In the genomic region with DNA sequence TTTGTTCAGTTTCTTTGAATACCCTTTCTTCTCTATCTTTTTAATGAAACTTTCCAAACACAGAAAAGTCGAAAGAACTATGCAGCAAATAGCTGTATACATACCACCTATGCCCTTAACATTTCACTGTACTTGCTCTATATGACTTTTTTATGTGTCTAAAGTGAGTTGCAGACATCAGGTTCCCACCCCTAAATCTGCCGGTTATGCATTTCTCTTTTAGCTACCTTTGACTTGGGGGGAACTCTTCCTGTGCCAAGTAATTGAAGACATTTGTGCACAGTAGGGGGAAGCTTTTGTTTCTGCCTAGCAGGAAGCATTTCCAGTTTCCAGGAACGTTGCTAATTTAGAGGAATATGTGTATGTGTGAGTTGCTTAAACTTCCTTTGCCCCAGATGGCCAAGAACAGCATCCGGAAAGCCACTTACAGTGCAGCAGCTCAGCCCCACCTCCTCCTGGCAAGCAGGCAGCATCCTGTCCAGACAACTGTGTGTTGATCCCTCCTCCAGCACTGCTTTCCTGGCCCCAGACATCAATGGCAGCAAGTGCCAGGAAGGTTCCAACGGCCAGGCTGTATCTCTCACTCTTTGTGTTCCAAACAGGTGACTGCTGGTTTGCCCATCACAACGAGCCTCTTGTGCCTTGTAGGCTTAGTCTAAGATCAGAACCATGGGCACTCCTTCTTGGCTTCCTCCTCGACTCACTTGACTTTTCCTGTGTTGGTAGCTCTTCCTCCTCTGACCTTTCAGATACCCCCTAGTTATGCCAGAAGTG, we compare ENCODE assay signal across 8 cellular contexts. TPM values are rescaled to one million over a fixed set of nuclear protein-coding genes. Genes with fewer than 3 reads are reported as not detected.
DNase-seq lines count a peak whose midpoint lies in the region; ATAC-seq and TF ChIP-seq lines count a peak whose summit lies in the region.

No MANE protein-coding gene starts in this region.

- CTCF ChIA-PET in CD4-positive, alpha-beta memory T cell (lab: Charles Lee; ENCODE audit: partially characterized antibody), result interaction anchor here (0.8 to 2.7 kb wide), 5 partner anchors 13 to 59 kb away, joined by 3 to 21 read pairs (median 5); a partner anchor contains a TSS

- H3K9me3 ChIP-seq in CD4-positive, alpha-beta memory T cell (ENCODE audit: control insufficient read depth in 1 of 2, low read length in 2 of 2), result no peaks in the 10 kb centered on the region
- H3K9me3 ChIP-seq in neuron (ENCODE audit: low read length), result peaks cover 3% of the 10 kb centered on the region

- intact Hi-C loops in CD4-positive, alpha-beta memory T cell (cut with micrococcal nuclease), result no loop called here

- POLR2A ChIA-PET in CD4-positive, alpha-beta memory T cell (lab: Charles Lee; ENCODE audit: partially characterized antibody), result interaction anchor here (0.9 to 3.2 kb wide), 5 partner anchors 11 to 29 kb away, joined by 3 to 26 read pairs (median 13); a partner anchor contains a TSS

- H3K27ac ChIP-seq in CD4-positive, alpha-beta memory T cell (ENCODE audit: low read depth, low read length), result no peak overlapping the region

- peaks cover 0 to 2% of the 10 kb centered on the region in 2 donors for H3K27me3 Mint-ChIP-seq in CD4-positive, alpha-beta memory T cell

- no peak overlapping the region for H3K4me3 ChIP-seq in CD4-positive, alpha-beta memory T cell (ENCODE audit: low read length in 2 of 2)
- H3K4me3 ChIP-seq in epithelial cell of esophagus (ENCODE audit: low read length) (no peak overlapping the region), neuron (ENCODE audit: low read length) (no peak overlapping the region)

- peak overlapping the region; percentile 7 to 66 (median 50) for H3K4me3 Mint-ChIP-seq in CD4-positive, alpha-beta memory T cell

- peak in 1 of 5 donors; percentile 15 for DNase-seq in CD4-positive, alpha-beta memory T cell
- peak; percentile 23 for DNase-seq in epithelial cell of esophagus (ENCODE audit: low read depth)
- no peak for DNase-seq in stimulated activated CD4-positive, alpha-beta T cell treated with anti-CD3 and anti-CD28 coated beads, Interleukin-12 subunit alpha, Interleukin-12 subunit beta, amount 100 ng/mL, for 4 hours

- ATAC-seq in HG02938 (IDR thresholded peaks at IDR 0.05; ENCODE audit: unreplicated experiment) (no peak), HG02981 (IDR thresholded peaks at IDR 0.05; ENCODE audit: unreplicated experiment) (no peak), GM18858 (IDR thresholded peaks at IDR 0.05; ENCODE audit: unreplicated experiment) (no peak)

- H2AFZ ChIP-seq in neuron (ENCODE audit: low read depth, low read length), result peak overlapping the region; percentile 64

- no peaks in the 10 kb centered on the region for H3K27me3 ChIP-seq in CD4-positive, alpha-beta memory T cell (ENCODE audit: insufficient read depth, low read length)
- peaks cover 2% of the 10 kb centered on the region for H3K27me3 ChIP-seq in neuron (ENCODE audit: insufficient read depth, low read length)

- no peak for TF ChIP-seq CTCF in epithelial cell of esophagus (IDR thresholded peaks at IDR 0.05; ENCODE audit: insufficient read depth, low read depth, low read length, missing control alignments)

- peaks cover 10% of the 10 kb centered on the region for H3K4me1 ChIP-seq in CD4-positive, alpha-beta memory T cell (ENCODE audit: insufficient read depth, low read length)
- H3K4me1 ChIP-seq in neuron (ENCODE audit: insufficient read depth, low read length), result no peaks in the 10 kb centered on the region

- H3K4me1 Mint-ChIP-seq in CD4-positive, alpha-beta memory T cell, result peaks cover 12 to 19% (median 13%) of the 10 kb centered on the region in 4 donors

- H3K36me3 ChIP-seq in CD4-positive, alpha-beta memory T cell (ENCODE audit: insufficient read depth, low read length), result no peaks in the 10 kb centered on the region
- H3K36me3 ChIP-seq in neuron (ENCODE audit: insufficient read depth, low read length), result no peaks in the 10 kb centered on the region

- no peaks in the 10 kb centered on the region for H3K9me3 Mint-ChIP-seq in CD4-positive, alpha-beta memory T cell

- H3K36me3 Mint-ChIP-seq in CD4-positive, alpha-beta memory T cell, result no peaks in the 10 kb centered on the region

- H3K27ac Mint-ChIP-seq in CD4-positive, alpha-beta memory T cell, result peak overlapping the region in 6 of 7 donors; percentile 19 to 83 (median 60)

TF ChIP-seq in PFSK-1, 5 proteins besides CTCF, POLR2A, EP300 and RAD21:
- peak; percentile 97 for TF ChIP-seq FOXP2 (optimal IDR thresholded peaks at IDR 0.05; ENCODE audit: borderline replicate concordance, extremely low read depth, extremely low read length, insufficient read depth)
- TF ChIP-seq, protein P1, sequence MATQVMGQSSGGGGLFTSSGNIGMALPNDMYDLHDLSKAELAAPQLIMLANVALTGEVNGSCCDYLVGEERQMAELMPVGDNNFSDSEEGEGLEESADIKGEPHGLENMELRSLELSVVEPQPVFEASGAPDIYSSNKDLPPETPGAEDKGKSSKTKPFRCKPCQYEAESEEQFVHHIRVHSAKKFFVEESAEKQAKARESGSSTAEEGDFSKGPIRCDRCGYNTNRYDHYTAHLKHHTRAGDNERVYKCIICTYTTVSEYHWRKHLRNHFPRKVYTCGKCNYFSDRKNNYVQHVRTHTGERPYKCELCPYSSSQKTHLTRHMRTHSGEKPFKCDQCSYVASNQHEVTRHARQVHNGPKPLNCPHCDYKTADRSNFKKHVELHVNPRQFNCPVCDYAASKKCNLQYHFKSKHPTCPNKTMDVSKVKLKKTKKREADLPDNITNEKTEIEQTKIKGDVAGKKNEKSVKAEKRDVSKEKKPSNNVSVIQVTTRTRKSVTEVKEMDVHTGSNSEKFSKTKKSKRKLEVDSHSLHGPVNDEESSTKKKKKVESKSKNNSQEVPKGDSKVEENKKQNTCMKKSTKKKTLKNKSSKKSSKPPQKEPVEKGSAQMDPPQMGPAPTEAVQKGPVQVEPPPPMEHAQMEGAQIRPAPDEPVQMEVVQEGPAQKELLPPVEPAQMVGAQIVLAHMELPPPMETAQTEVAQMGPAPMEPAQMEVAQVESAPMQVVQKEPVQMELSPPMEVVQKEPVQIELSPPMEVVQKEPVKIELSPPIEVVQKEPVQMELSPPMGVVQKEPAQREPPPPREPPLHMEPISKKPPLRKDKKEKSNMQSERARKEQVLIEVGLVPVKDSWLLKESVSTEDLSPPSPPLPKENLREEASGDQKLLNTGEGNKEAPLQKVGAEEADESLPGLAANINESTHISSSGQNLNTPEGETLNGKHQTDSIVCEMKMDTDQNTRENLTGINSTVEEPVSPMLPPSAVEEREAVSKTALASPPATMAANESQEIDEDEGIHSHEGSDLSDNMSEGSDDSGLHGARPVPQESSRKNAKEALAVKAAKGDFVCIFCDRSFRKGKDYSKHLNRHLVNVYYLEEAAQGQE (IDR thresholded peaks at IDR 0.05; ENCODE audit: insufficient read depth in 1 of 2, low read depth in 2 of 2, low read length in 2 of 2), result peak in 1 of 2 experiments; percentile 64; a peak in 1 of 4 replicates
- 0 out of 2 replicates have a peak, but pooled peaks have one; percentile 30 for TF ChIP-seq SIN3A (IDR thresholded peaks at IDR 0.05; ENCODE audit: borderline replicate concordance, insufficient read depth, low read length)
- no peak for TF ChIP-seq POLR2AphosphoS5 (IDR thresholded peaks at IDR 0.05; ENCODE audit: low read depth, low read length)

RNA-seq across cellular contexts. Expression of a gene that starts 14.7 kb away (rescaled TPM):
- 100 to 1,000 TPM; 205 to 221 TPM for total RNA-seq in CD4-positive, alpha-beta memory T cell
- 10 to 100 TPM; 16.3 to 55.4 TPM for polyA plus RNA-seq in CD4-positive, alpha-beta memory T cell
- polyA plus RNA-seq in PFSK-1 (2012; ENCODE audit: insufficient read length, low read depth), result 117 TPM

RNA-seq across cellular contexts. Expression of a gene that starts 21.4 kb away (rescaled TPM):
- 10 to 100 TPM; 33.9 to 34.7 TPM for total RNA-seq in CD4-positive, alpha-beta memory T cell
- polyA plus RNA-seq in CD4-positive, alpha-beta memory T cell, result 10 to 100 TPM; 10.1 to 23.9 TPM
- polyA plus RNA-seq in PFSK-1 (2012; ENCODE audit: insufficient read length, low read depth), result 0.40 TPM

RNA-seq across cellular contexts. Expression of a gene that starts 44.8 kb away (rescaled TPM):
- 1 to 10 TPM; 1.4 to 1.5 TPM for total RNA-seq in CD4-positive, alpha-beta memory T cell
- under 1 TPM in 1 of 2 donors, not detected in 1; 0.64 TPM for polyA plus RNA-seq in CD4-positive, alpha-beta memory T cell
- not detected for polyA plus RNA-seq in PFSK-1 (2012; ENCODE audit: insufficient read length, low read depth)

RNA-seq across cellular contexts. Expression of a gene that starts 56.1 kb away (rescaled TPM):
- under 1 TPM in 1 of 2 experiments, not detected in 1; 0.15 TPM for total RNA-seq in CD4-positive, alpha-beta memory T cell
- polyA plus RNA-seq in CD4-positive, alpha-beta memory T cell, result under 1 TPM in 1 of 2 donors, not detected in 1; 0.57 TPM
- polyA plus RNA-seq in PFSK-1 (2012; ENCODE audit: insufficient read length, low read depth), result not detected

RNA-seq across cellular contexts. Expression of a gene that starts 58.7 kb away (rescaled TPM):
- 1 to 10 TPM; 9.2 to 9.7 TPM for total RNA-seq in CD4-positive, alpha-beta memory T cell
- polyA plus RNA-seq in CD4-positive, alpha-beta memory T cell, result 1 to 10 TPM; 5.4 to 5.7 TPM
- 1.7 TPM for polyA plus RNA-seq in PFSK-1 (2012; ENCODE audit: insufficient read length, low read depth)
